Comparison of ENCODE assay signal across 12 cellular contexts in genomic region chr6:139148557-139149220, GRCh38. TPM values are rescaled to one million over a fixed set of nuclear protein-coding genes. Genes with fewer than 3 reads are reported as not detected.
DNase-seq lines count a peak whose midpoint lies in the region; ATAC-seq and TF ChIP-seq lines count a peak whose summit lies in the region.
"Had no signal": no experiment of that assay in that cellular context is flagged by ENCODE, and none has a peak within 500 bp of the region (broad histone marks: within the 10 kb centered on the region; RNA-seq: fewer than 3 reads in every experiment).

No MANE protein-coding gene starts in this region.

- H3K27me3 Mint-ChIP-seq in T-helper 2 cell treated with Interferon-gamma antibody and Interleukin-4, amounts not matched to agents 5 μg/mL and 100 μg/mL, for 36 hours (ENCODE audit: low read depth), result no peaks in the 10 kb centered on the region
- no peaks in the 10 kb centered on the region for H3K27me3 Mint-ChIP-seq in activated naive CD8-positive, alpha-beta T cell treated with anti-CD3 and anti-CD28 coated beads, Interleukin-2, amount 50 U/mL, for 24 hours
- no peaks in the 10 kb centered on the region for H3K27me3 Mint-ChIP-seq in neural crest cell (ENCODE audit: low read depth)

- peaks cover 82% of the 10 kb centered on the region for H3K4me1 Mint-ChIP-seq in T-helper 2 cell treated with Interferon-gamma antibody and Interleukin-4, amounts not matched to agents 5 μg/mL and 100 μg/mL, for 36 hours (ENCODE audit: low read depth)
- peaks cover 95% of the 10 kb centered on the region for H3K4me1 Mint-ChIP-seq in activated naive CD8-positive, alpha-beta T cell treated with anti-CD3 and anti-CD28 coated beads, Interleukin-2, amount 50 U/mL, for 24 hours
- peaks cover 53% of the 10 kb centered on the region for H3K4me1 Mint-ChIP-seq in neural crest cell

- no peak for DNase-seq in T-helper 2 cell treated with Interferon-gamma antibody and Interleukin-4, amounts not matched to agents 5 μg/mL and 100 μg/mL, for 36 hours (ENCODE audit: low spot score)
- DNase-seq in T-helper 2 cell, result no peak
- peak; percentile 7 for DNase-seq in NCI-H2227 (lab: John Stamatoyannopoulos, UW; ENCODE audit: unreplicated experiment)
- DNase-seq in activated naive CD8-positive, alpha-beta T cell treated with anti-CD3 and anti-CD28 coated beads, Interleukin-2, amount 50 U/mL, for 24 hours, result no peak
- no peak for DNase-seq in neural crest cell (ENCODE audit: low read depth, low spot score)
- no peak for DNase-seq in G401 (ENCODE audit: low spot score)
- DNase-seq in LoVo (ENCODE audit: low spot score), result no peak
- DNase-seq: HCEC 1CT, MM.1S, NCI-H2171 had no signal

- in situ Hi-C loops in G401 (cut with HindIII; ENCODE audit: low sequenced_read_pairs), result no loop called here

- ATAC-seq in activated naive CD8-positive, alpha-beta T cell treated with anti-CD3 and anti-CD28 coated beads, Interleukin-2, amount 50 U/mL, for 24 hours, result no peak
- ATAC-seq in HG02938 (IDR thresholded peaks at IDR 0.05; ENCODE audit: unreplicated experiment), result no peak
- ATAC-seq: A549 had no signal

- H3K27ac Mint-ChIP-seq in T-helper 2 cell treated with Interferon-gamma antibody and Interleukin-4, amounts not matched to agents 5 μg/mL and 100 μg/mL, for 36 hours, result peak overlapping the region; percentile 68
- peak overlapping the region; percentile 95 for H3K27ac Mint-ChIP-seq in activated naive CD8-positive, alpha-beta T cell treated with anti-CD3 and anti-CD28 coated beads, Interleukin-2, amount 50 U/mL, for 24 hours
- H3K27ac Mint-ChIP-seq in neural crest cell (ENCODE audit: unreplicated experiment), result peak overlapping the region; percentile 78

- peak overlapping the region; percentile 57 for H3K4me3 Mint-ChIP-seq in T-helper 2 cell treated with Interferon-gamma antibody and Interleukin-4, amounts not matched to agents 5 μg/mL and 100 μg/mL, for 36 hours
- peak overlapping the region; percentile 52 for H3K4me3 Mint-ChIP-seq in activated naive CD8-positive, alpha-beta T cell treated with anti-CD3 and anti-CD28 coated beads, Interleukin-2, amount 50 U/mL, for 24 hours
- no peak overlapping the region for H3K4me3 Mint-ChIP-seq in neural crest cell

- no peak for TF ChIP-seq CTCF in neural crest cell (conservative IDR thresholded peaks at IDR 0.05)

- no peaks in the 10 kb centered on the region for H3K9me3 Mint-ChIP-seq in T-helper 2 cell treated with Interferon-gamma antibody and Interleukin-4, amounts not matched to agents 5 μg/mL and 100 μg/mL, for 36 hours
- no peaks in the 10 kb centered on the region for H3K9me3 Mint-ChIP-seq in activated naive CD8-positive, alpha-beta T cell treated with anti-CD3 and anti-CD28 coated beads, Interleukin-2, amount 50 U/mL, for 24 hours
- no peaks in the 10 kb centered on the region for H3K9me3 Mint-ChIP-seq in neural crest cell

- peaks cover 8% of the 10 kb centered on the region for H3K36me3 Mint-ChIP-seq in T-helper 2 cell treated with Interferon-gamma antibody and Interleukin-4, amounts not matched to agents 5 μg/mL and 100 μg/mL, for 36 hours (ENCODE audit: low read depth)
- H3K36me3 Mint-ChIP-seq in activated naive CD8-positive, alpha-beta T cell treated with anti-CD3 and anti-CD28 coated beads, Interleukin-2, amount 50 U/mL, for 24 hours (ENCODE audit: low read depth), result peaks cover 8% of the 10 kb centered on the region
- H3K36me3 Mint-ChIP-seq in neural crest cell (ENCODE audit: low read depth), result no peaks in the 10 kb centered on the region

RNA-seq across cellular contexts. Expression of gene HECA, which starts 13.8 kb away (rescaled TPM):
- total RNA-seq in neural crest cell, result 8.6 and 9.3 TPM in 2 replicates
- 9.6 and 14.2 TPM in 2 replicates for total RNA-seq in G401 (2014; rRNA removed; shearing (Covaris generic))
